Comparison of ENCODE assay signal across 6 cellular contexts in genomic region chr9:21128186-21128585, GRCh38. TPM values are rescaled to one million over a fixed set of nuclear protein-coding genes. Genes with fewer than 3 reads are reported as not detected.
"Had no signal": no experiment of that assay in that cellular context is flagged by ENCODE, and none has a peak within 500 bp of the region (broad histone marks: within the 10 kb centered on the region; RNA-seq: fewer than 3 reads in every experiment).

No MANE protein-coding gene starts in this region.

RNA-seq across cellular contexts. Expression of gene IFNW1, which starts 13.4 kb away (rescaled TPM):
- total RNA-seq: HT-29, MCF 10A, PC-9, Peyer's patch, Right ventricle myocardium superior, SJSA1 had no signal

RNA-seq across cellular contexts. Expression of gene IFNA21, which starts 38.3 kb away (rescaled TPM):
- total RNA-seq: HT-29, MCF 10A, PC-9, Peyer's patch, Right ventricle myocardium superior, SJSA1 had no signal

RNA-seq across cellular contexts. Expression of gene IFNB1, which starts 50.4 kb away (rescaled TPM):
- total RNA-seq: HT-29, MCF 10A, PC-9, Peyer's patch, Right ventricle myocardium superior, SJSA1 had no signal

RNA-seq across cellular contexts. Expression of gene IFNA4, which starts 59.2 kb away (rescaled TPM):
- total RNA-seq: HT-29, MCF 10A, PC-9, Peyer's patch, Right ventricle myocardium superior, SJSA1 had no signal
